ENCODE assay signal across 16 cellular contexts in the genomic region with DNA sequence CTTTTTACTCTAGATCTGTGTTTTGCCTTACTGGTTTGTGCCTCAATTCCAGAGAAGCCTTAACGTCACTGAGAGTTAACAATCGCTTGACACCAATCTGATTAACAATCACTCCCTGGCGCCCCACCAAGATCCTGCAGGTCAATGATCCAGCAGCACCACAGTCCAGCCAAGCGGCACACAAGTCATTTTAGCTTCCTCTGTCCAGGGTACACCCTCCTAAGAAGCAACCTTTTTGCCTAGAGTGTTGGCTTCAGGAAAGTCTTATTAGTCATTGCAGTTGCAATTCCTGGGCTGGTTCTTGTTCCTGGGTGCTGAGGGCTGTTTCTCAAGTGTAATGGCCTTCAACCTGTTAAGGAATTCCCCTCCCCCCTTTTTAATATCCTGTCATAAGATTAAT.
DNase-seq lines count a peak whose midpoint lies in the region; ATAC-seq, FAIRE-seq and TF ChIP-seq lines count a peak whose summit lies in the region.
"Had no signal": no experiment of that assay in that cellular context is flagged by ENCODE, and none has a peak within 500 bp of the region (broad histone marks: within the 10 kb centered on the region; RNA-seq: fewer than 3 reads in every experiment).

No MANE protein-coding gene starts in this region.

- no peak for TF ChIP-seq EP300 in HepG2 (IDR thresholded peaks at IDR 0.05; ENCODE audit: low read depth in 2 of 2, low read length in 2 of 2)
- TF ChIP-seq EP300 in HepG2 (CRISPR knock-in tag; IDR thresholded peaks at IDR 0.05; ENCODE audit: borderline replicate concordance), result no peak

- H3K36me3 ChIP-seq in liver (ENCODE audit: control insufficient read depth in 4 of 4, insufficient read depth in 3 of 4, low read depth in 1 of 4, low read length in 3 of 4) (no peaks in the 10 kb centered on the region), HepG2 (replicated peaks in 1 of 2; ENCODE audit: control insufficient read depth in 1 of 2, insufficient read depth in 2 of 2, low read length in 2 of 2) (no peaks in the 10 kb centered on the region; a peak in 1 of 5 replicates), kidney (ENCODE audit: control insufficient read depth in 1 of 2, insufficient read depth in 2 of 2, low read length in 2 of 2) (no peaks in the 10 kb centered on the region), SJCRH30 (no peaks in the 10 kb centered on the region)
- H3K36me3 ChIP-seq: MG63 had no signal

- POLR2A ChIA-PET in HepG2 (lab: Yijun Ruan, JAX), result no interaction called here
- POLR2A ChIA-PET in activated CD8-positive, alpha-beta T cell treated with anti-CD3 and anti-CD28 coated beads, Interleukin-2, amount 10 ng/mL, durations not matched to agents 7 days and 5 days (lab: Charles Lee), result no interaction called here

- no peak overlapping the region for H3K4me2 ChIP-seq in HepG2 (ENCODE audit: low read depth, low read length)
- H3K4me2 ChIP-seq: BLaER1 had no signal

- no peaks in the 10 kb centered on the region for H4K20me1 ChIP-seq in HepG2 (ENCODE audit: insufficient read depth, low read length)
- H4K20me1 ChIP-seq: BLaER1 had no signal

- TF ChIP-seq RAD21 in liver (IDR thresholded peaks at IDR 0.05) (peak; percentile 19 to 36), HepG2 (CRISPR knock-in tag; IDR thresholded peaks at IDR 0.05) (no peak)

- in situ Hi-C loops in HepG2 (cut with HindIII; ENCODE audit: extremely low pct_ligation_motif_present, low pct_unique_long_range_greater_than_20kb), result no loop called here

- H3K27me3 ChIP-seq in liver (ENCODE audit: control insufficient read depth in 4 of 4, insufficient read depth in 4 of 4, low read length in 3 of 4), result no peaks in the 10 kb centered on the region
- no peaks in the 10 kb centered on the region for H3K27me3 ChIP-seq in HepG2 (ENCODE audit: control insufficient read depth in 1 of 2, insufficient read depth in 2 of 2, low read length in 2 of 2)
- no peaks in the 10 kb centered on the region for H3K27me3 ChIP-seq in SJCRH30
- H3K27me3 ChIP-seq: BLaER1, MG63 had no signal

- no peak overlapping the region for H2AFZ ChIP-seq in HepG2 (ENCODE audit: low read length)
- H2AFZ ChIP-seq: GM23248 had no signal

- H3K9ac ChIP-seq in liver (ENCODE audit: low read depth in 1 of 2, low read length in 2 of 2), result no peak overlapping the region
- H3K9ac ChIP-seq in HepG2 (ENCODE audit: insufficient read depth, low read depth, low read length), result no peak overlapping the region
- no peak overlapping the region for H3K9ac ChIP-seq in kidney (ENCODE audit: low read length in 2 of 2)
- H3K9ac ChIP-seq: BLaER1, GM23248 had no signal

- H3K9me3 ChIP-seq in liver (ENCODE audit: control insufficient read depth in 4 of 4, low read length in 3 of 4) (peaks cover 0 to 4% (median 0%) of the 10 kb centered on the region in 4 donors), HepG2 (ENCODE audit: low read length) (peaks cover 3% of the 10 kb centered on the region; the same call in 1 of the 2 replicates), kidney (ENCODE audit: control insufficient read depth in 1 of 2, low read length in 2 of 2) (no peaks in the 10 kb centered on the region), SJCRH30 (replicated peaks) (no peaks in the 10 kb centered on the region)
- H3K9me3 ChIP-seq: MG63 had no signal

- peaks cover 14% of the 10 kb centered on the region for H3K9me3 Mint-ChIP-seq in nephron progenitor cell
- H3K9me3 Mint-ChIP-seq in activated CD8-positive, alpha-beta T cell treated with anti-CD3 and anti-CD28 coated beads, Interleukin-2, amount 10 ng/mL, durations not matched to agents 7 days and 5 days (ENCODE audit: insufficient read depth), result peaks cover 9% of the 10 kb centered on the region

- CTCF ChIA-PET in HepG2 (lab: Yijun Ruan, JAX; ENCODE audit: low intra/inter-chr PET ratio, low total read pairs), result no interaction called here
- CTCF ChIA-PET in activated CD8-positive, alpha-beta T cell treated with anti-CD3 and anti-CD28 coated beads, Interleukin-2, amount 10 ng/mL, durations not matched to agents 7 days and 5 days (lab: Charles Lee), result no interaction called here

- no peak overlapping the region for H3K27ac ChIP-seq in liver (ENCODE audit: low read depth in 1 of 2, low read length in 2 of 2)
- H3K27ac ChIP-seq in HepG2 (ENCODE audit: extremely low read length, insufficient read depth, low read length), result no peak overlapping the region
- H3K27ac ChIP-seq in kidney (ENCODE audit: low read depth in 2 of 2, low read length in 2 of 2), result no peak overlapping the region
- no peak overlapping the region for H3K27ac ChIP-seq in SJCRH30
- H3K27ac ChIP-seq: BLaER1, GM23248 had no signal

- H3K79me2 ChIP-seq in HepG2 (ENCODE audit: insufficient read depth, low read length), result no peaks in the 10 kb centered on the region

- no peak overlapping the region for H3K4me3 Mint-ChIP-seq in nephron progenitor cell
- no peak overlapping the region for H3K4me3 Mint-ChIP-seq in activated CD8-positive, alpha-beta T cell treated with anti-CD3 and anti-CD28 coated beads, Interleukin-2, amount 10 ng/mL, durations not matched to agents 7 days and 5 days
- H3K4me3 Mint-ChIP-seq: CD8-positive, alpha-beta T cell had no signal

- TF ChIP-seq CTCF in liver (IDR thresholded peaks at IDR 0.05; ENCODE audit: low read depth, low read length, missing input control), result no peak
- no peak for TF ChIP-seq CTCF in HepG2 (CRISPR knock-in tag; IDR thresholded peaks at IDR 0.05)
- no peak for TF ChIP-seq CTCF in kidney (IDR thresholded peaks at IDR 0.05; ENCODE audit: borderline replicate concordance, extremely low read depth, insufficient read depth)
- TF ChIP-seq CTCF in nephron progenitor cell (IDR thresholded peaks at IDR 0.05), result no peak

- WGBS in liver, result 38% methylated on average over 4 of the region's 4 CpGs
- 85% methylated on average over 4 of the region's 4 CpGs for WGBS in HepG2 (ENCODE audit: low lambda C conversion rate)

- no peak for FAIRE-seq in HepG2 (lab: Jason Lieb, UNC)
- FAIRE-seq in kidney (lab: Jason Lieb, UNC), result no peak

- ATAC-seq in HepG2, result no peak
- no peak for ATAC-seq in GM21526 (IDR thresholded peaks at IDR 0.05; ENCODE audit: low FRiP score, unreplicated experiment)
- ATAC-seq in HG02588 (IDR thresholded peaks at IDR 0.05; ENCODE audit: unreplicated experiment), result no peak
- no peak for ATAC-seq in activated CD8-positive, alpha-beta T cell treated with anti-CD3 and anti-CD28 coated beads, Interleukin-2, amount 10 ng/mL, durations not matched to agents 7 days and 5 days
- ATAC-seq: CD8-positive, alpha-beta T cell had no signal

- no TSS peak for BruUV-seq in HepG2 (replicated peaks; lab: Mats Ljungman, UMichigan)

- peaks cover 3% of the 10 kb centered on the region for H3K27me3 Mint-ChIP-seq in nephron progenitor cell (ENCODE audit: low read depth, poor library complexity)
- no peaks in the 10 kb centered on the region for H3K27me3 Mint-ChIP-seq in activated CD8-positive, alpha-beta T cell treated with anti-CD3 and anti-CD28 coated beads, Interleukin-2, amount 10 ng/mL, durations not matched to agents 7 days and 5 days (ENCODE audit: low read depth)

- TF ChIP-seq POLR2A in HepG2 (IDR thresholded peaks at IDR 0.05; ENCODE audit: insufficient read depth in 1 of 2, low read depth in 2 of 2, low read length in 2 of 2), result no peak

- H3K27ac Mint-ChIP-seq in nephron progenitor cell, result no peak overlapping the region
- no peak overlapping the region for H3K27ac Mint-ChIP-seq in activated CD8-positive, alpha-beta T cell treated with anti-CD3 and anti-CD28 coated beads, Interleukin-2, amount 10 ng/mL, durations not matched to agents 7 days and 5 days
- H3K27ac Mint-ChIP-seq: CD8-positive, alpha-beta T cell had no signal

- peaks cover 18% of the 10 kb centered on the region for H3K4me1 Mint-ChIP-seq in nephron progenitor cell
- H3K4me1 Mint-ChIP-seq in activated CD8-positive, alpha-beta T cell treated with anti-CD3 and anti-CD28 coated beads, Interleukin-2, amount 10 ng/mL, durations not matched to agents 7 days and 5 days (ENCODE audit: low read depth), result no peaks in the 10 kb centered on the region

- H3K4me3 ChIP-seq in liver (ENCODE audit: low read depth in 1 of 3, low read length in 3 of 3) (no peak overlapping the region), HepG2 (replicated peaks in 1 of 3; ENCODE audit: insufficient read depth in 1 of 3, low read depth in 2 of 3, low read length in 3 of 3) (no peak overlapping the region), kidney (ENCODE audit: low read length in 2 of 2) (no peak overlapping the region), SJCRH30 (no peak overlapping the region)
- H3K4me3 ChIP-seq: BLaER1, GM23248, MG63 had no signal

- intact Hi-C loops in HepG2 (cut with micrococcal nuclease; ENCODE audit: unreplicated experiment), result no loop called here
- intact Hi-C loops in kidney (cut with DNase I), result no loop called here

- DNase-seq in HepG2 (ENCODE audit: low spot score) (no peak), kidney (peak; percentile 83), nephron progenitor cell (peak; percentile 15), SJCRH30 (no peak)
- DNase-seq in activated CD8-positive, alpha-beta T cell treated with anti-CD3 and anti-CD28 coated beads, Interleukin-2, amount 10 ng/mL, durations not matched to agents 7 days and 5 days, result no peak
- DNase-seq: CD8-positive, alpha-beta T cell; DMS79 treated with DMSO at 0.1 percent for 48 hours; GM23248; KG1; MG63; NCI-H1092 treated with DMSO at 0.1 percent for 48 hours; NCI-H524 had no signal

- H3K4me1 ChIP-seq in liver (ENCODE audit: control insufficient read depth in 4 of 4, insufficient read depth in 4 of 4, low read length in 3 of 4) (peaks cover 0 to 8% (median 4%) of the 10 kb centered on the region in 4 donors), HepG2 (ENCODE audit: insufficient read depth, low read length) (peaks cover 3% of the 10 kb centered on the region), kidney (ENCODE audit: control insufficient read depth in 1 of 2, insufficient read depth in 1 of 2, low read depth in 1 of 2, low read length in 2 of 2) (peaks cover 0 to 7% of the 10 kb centered on the region in 2 donors), SJCRH30 (no peaks in the 10 kb centered on the region)
- H3K4me1 ChIP-seq: BLaER1 had no signal

- peaks cover 12% of the 10 kb centered on the region for H3K36me3 Mint-ChIP-seq in nephron progenitor cell (ENCODE audit: low read depth)
- no peaks in the 10 kb centered on the region for H3K36me3 Mint-ChIP-seq in activated CD8-positive, alpha-beta T cell treated with anti-CD3 and anti-CD28 coated beads, Interleukin-2, amount 10 ng/mL, durations not matched to agents 7 days and 5 days (ENCODE audit: low read depth)
- H3K36me3 Mint-ChIP-seq: CD8-positive, alpha-beta T cell had no signal

TF ChIP-seq in liver, 16 proteins besides CTCF, POLR2A, EP300 and RAD21 (continues in another document):
- TF ChIP-seq JUND (IDR thresholded peaks at IDR 0.05) (no peak), FOXA1 (IDR thresholded peaks at IDR 0.05) (no peak), HNF4A (conservative IDR thresholded peaks at IDR 0.05) (peak; percentile 80 to 85), EGR1 (IDR thresholded peaks at IDR 0.05; ENCODE audit: low read depth in 2 of 2) (no peak), TAF1 (conservative IDR thresholded peaks at IDR 0.05) (no peak)

TF ChIP-seq in HepG2, 621 proteins besides CTCF, POLR2A, EP300 and RAD21 (continues in another document):
- TF ChIP-seq, protein P1, sequence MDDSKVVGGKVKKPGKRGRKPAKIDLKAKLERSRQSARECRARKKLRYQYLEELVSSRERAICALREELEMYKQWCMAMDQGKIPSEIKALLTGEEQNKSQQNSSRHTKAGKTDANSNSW (CRISPR knock-in tag; IDR thresholded peaks at IDR 0.05; ENCODE audit: borderline replicate concordance), result no peak

Comparison
In these comparisons a context has a peak if more than half of its experiments do, and no peak if none do; other contexts are left out.
1. DNase-seq: peak in kidney (single experiment) and nephron progenitor cell (single experiment); none in HepG2 (single experiment), SJCRH30 (0 of 2) and activated CD8-positive, alpha-beta T cell treated with anti-CD3 and anti-CD28 coated beads, Interleukin-2, amount 10 ng/mL, durations not matched to agents 7 days and 5 days (single experiment).